Comparison of ENCODE assay signal across 22 cellular contexts in the genomic region with DNA sequence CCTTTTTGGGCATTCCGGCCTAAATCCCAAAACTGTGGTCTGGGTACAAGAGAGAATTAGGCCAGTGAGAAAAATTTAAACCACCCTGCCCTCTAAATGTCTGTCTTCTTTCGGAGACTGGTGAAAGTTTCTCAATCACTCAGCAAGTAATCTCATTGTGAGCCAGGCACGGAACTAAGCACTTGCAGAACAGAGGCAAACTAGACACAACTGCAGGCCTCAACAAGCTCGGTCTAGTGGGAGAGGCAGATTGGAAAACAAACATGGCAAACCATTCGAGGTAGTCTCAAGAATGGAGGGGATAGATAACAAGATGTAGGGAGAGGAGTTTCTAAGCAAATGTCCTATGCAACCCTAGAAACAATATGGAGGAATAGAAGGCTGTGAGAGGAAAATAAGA. TPM values are rescaled to one million over a fixed set of nuclear protein-coding genes. Genes with fewer than 3 reads are reported as not detected.
"Had no signal": no experiment of that assay in that cellular context is flagged by ENCODE, and none has a peak within 500 bp of the region (broad histone marks: within the 10 kb centered on the region; RNA-seq: fewer than 3 reads in every experiment).

No MANE protein-coding gene starts in this region.

- H3K9me3 ChIP-seq: ascending aorta, tibial nerve had no signal

- H3K27ac ChIP-seq: ascending aorta, epithelial cell of prostate had no signal

- FAIRE-seq: frontal cortex, urothelium cell line had no signal

- DNase-seq: activated CD4-positive, alpha-beta T cell treated with anti-CD3 and anti-CD28 coated beads, Interleukin-2, amount 10 ng/mL, durations not matched to agents 24 days and 14 days; activated CD8-positive, alpha-beta memory T cell treated with anti-CD3 and anti-CD28 coated beads, Interleukin-2, amount 50 U/mL, for 4 hours; activated effector memory CD4-positive, alpha-beta T cell treated with anti-CD3 and anti-CD28 coated beads, Interleukin-2, amount 50 U/mL, for 16 hours; activated naive CD4-positive, alpha-beta T cell treated with anti-CD3 and anti-CD28 coated beads, Interleukin-2, amount 50 U/mL, for 16 hours; activated T-cell treated with anti-CD3 and anti-CD28 coated beads, Interleukin-2, amount 50 U/mL, for 48 hours; effector memory CD4-positive, alpha-beta T cell; kidney glomerular epithelial cell; naive thymus-derived CD8-positive, alpha-beta T cell; stimulated activated naive CD8-positive, alpha-beta T cell treated with anti-CD3 and anti-CD28 coated beads, Interleukin-15, Interleukin-2, amounts not matched to agents 100 U/mL and 50 U/mL, for 24 hours; T1000 had no signal

- H3K36me3 Mint-ChIP-seq: naive thymus-derived CD8-positive, alpha-beta T cell had no signal

- H3K4me3 Mint-ChIP-seq: activated CD4-positive, alpha-beta T cell treated with anti-CD3 and anti-CD28 coated beads, Interleukin-2, amount 10 ng/mL, durations not matched to agents 24 days and 14 days; naive thymus-derived CD8-positive, alpha-beta T cell had no signal

- H3K27me3 ChIP-seq: ascending aorta, tibial nerve had no signal

- H3K9me3 Mint-ChIP-seq: activated CD4-positive, alpha-beta T cell treated with anti-CD3 and anti-CD28 coated beads, Interleukin-2, amount 10 ng/mL, durations not matched to agents 24 days and 14 days; naive thymus-derived CD8-positive, alpha-beta T cell had no signal

- H3K27me3 Mint-ChIP-seq: activated CD4-positive, alpha-beta T cell treated with anti-CD3 and anti-CD28 coated beads, Interleukin-2, amount 10 ng/mL, durations not matched to agents 24 days and 14 days; naive thymus-derived CD8-positive, alpha-beta T cell had no signal

- H3K27ac Mint-ChIP-seq: activated CD4-positive, alpha-beta T cell treated with anti-CD3 and anti-CD28 coated beads, Interleukin-2, amount 10 ng/mL, durations not matched to agents 24 days and 14 days; naive thymus-derived CD8-positive, alpha-beta T cell had no signal

- H3K4me1 ChIP-seq: ascending aorta had no signal

- H3K36me3 ChIP-seq: ascending aorta, tibial nerve had no signal

- H3K4me3 ChIP-seq: ascending aorta, tibial nerve had no signal

RNA-seq across cellular contexts. Expression of a gene that starts 8.9 kb away (rescaled TPM):
- total RNA-seq: activated CD4-positive, alpha-beta T cell treated with anti-CD3 and anti-CD28 coated beads, Interleukin-2, amount 10 ng/mL, durations not matched to agents 24 days and 14 days; ascending aorta; chondrocyte; dermis blood vessel endothelial cell; fibroblast of lung; frontal cortex; liver; mesenteric fat pad; naive thymus-derived CD8-positive, alpha-beta T cell; sciatic nerve; T-helper 1 cell treated with Interleukin-12 subunit alpha and Interleukin-12 subunit beta and Interleukin-4 antibody, amounts not matched to agents 30 ng/mL and 1 ng/mL, for 36 hours had no signal
